Comparison of ENCODE assay signal across 17 cellular contexts in genomic region chr10:93077860-93078337, GRCh38. TPM values are rescaled to one million over a fixed set of nuclear protein-coding genes. Genes with fewer than 3 reads are reported as not detected.
DNase-seq lines count a peak whose midpoint lies in the region; ATAC-seq and TF ChIP-seq lines count a peak whose summit lies in the region.
"Had no signal": no experiment of that assay in that cellular context is flagged by ENCODE, and none has a peak within 500 bp of the region (broad histone marks: within the 10 kb centered on the region; RNA-seq: fewer than 3 reads in every experiment).

No MANE protein-coding gene starts in this region.

- no peak overlapping the region for H3K23ac ChIP-seq in mesendoderm (ENCODE audit: low read length)

- WGBS in endodermal cell (ENCODE audit: insufficient coverage in 1 of 2, insufficient read length in 1 of 2), 2 experiments = 74 to 80% methylated on average over 5 of the region's 5 CpGs
- no CpG with 5 or more reads among the region's 5 CpGs for WGBS in mesendoderm (ENCODE audit: extremely low coverage, insufficient coverage, low lambda C conversion rate)

- H3K4me3 ChIP-seq in HUES48 (ENCODE audit: low read depth, low read length) (no peak overlapping the region), endodermal cell (ENCODE audit: low read length) (peak overlapping the region; percentile 93), mesendoderm (ENCODE audit: low read length) (no peak overlapping the region)

- no peak for TF ChIP-seq CTCF in endodermal cell (conservative IDR thresholded peaks at IDR 0.05)

- ATAC-seq in HG03280 (IDR thresholded peaks at IDR 0.05; ENCODE audit: unreplicated experiment) = no peak

- H2BK120ac ChIP-seq in mesendoderm (ENCODE audit: low read depth, low read length) = no peak overlapping the region

- H3K4me1 Mint-ChIP-seq in endodermal cell = peaks cover 15% of the 10 kb centered on the region

- no peak overlapping the region for H4K8ac ChIP-seq in mesendoderm (ENCODE audit: low read depth, low read length)

- no peak overlapping the region for H3K56ac ChIP-seq in mesendoderm (ENCODE audit: low read length)

- no peaks in the 10 kb centered on the region for H3K9me3 ChIP-seq in HUES48 (ENCODE audit: control insufficient read depth, insufficient read depth, low read length)
- H3K9me3 ChIP-seq in endodermal cell (ENCODE audit: control insufficient read depth, low read length) = no peaks in the 10 kb centered on the region

- peak overlapping the region; percentile 99 for H3K4me3 Mint-ChIP-seq in endodermal cell

- H3K4me2 ChIP-seq in mesendoderm (ENCODE audit: low read length) = no peak overlapping the region

- H3K27ac Mint-ChIP-seq in endodermal cell = no peak overlapping the region

- H3K27me3 ChIP-seq in HUES48 (ENCODE audit: control insufficient read depth, insufficient read depth, low read length) (peaks cover 60% of the 10 kb centered on the region), endodermal cell (ENCODE audit: control insufficient read depth, insufficient read depth, low read length, poor library complexity, severe bottlenecking) (no peaks in the 10 kb centered on the region), mesendoderm (ENCODE audit: insufficient read depth, low read length, poor library complexity) (peaks cover 13% of the 10 kb centered on the region)

- peaks cover 3% of the 10 kb centered on the region for H3K79me1 ChIP-seq in mesendoderm (ENCODE audit: low read length)

- peaks cover 36% of the 10 kb centered on the region for H3K36me3 Mint-ChIP-seq in endodermal cell (ENCODE audit: low read depth)

- H3K9me3 Mint-ChIP-seq in endodermal cell = peaks cover 2% of the 10 kb centered on the region

- no peak overlapping the region for H3K4ac ChIP-seq in mesendoderm (ENCODE audit: low read depth, low read length)

- H3K18ac ChIP-seq in mesendoderm (ENCODE audit: low read length) = no peak overlapping the region

- no peak overlapping the region for H2BK15ac ChIP-seq in mesendoderm (replicated peaks; ENCODE audit: low read depth)

- peak overlapping the region; percentile 12 for H3K27ac ChIP-seq in HUES48 (ENCODE audit: low read depth, low read length)
- H3K27ac ChIP-seq in endodermal cell (ENCODE audit: low read depth, low read length) = no peak overlapping the region
- peak overlapping the region; percentile 31 for H3K27ac ChIP-seq in mesendoderm (ENCODE audit: low read depth, low read length)
- H3K27ac ChIP-seq: C4-2B had no signal

- H3K36me3 ChIP-seq in HUES48 (ENCODE audit: control insufficient read depth, insufficient read depth, low read length) (peaks cover 14% of the 10 kb centered on the region), endodermal cell (ENCODE audit: control insufficient read depth, insufficient read depth, low read length) (peaks cover 43% of the 10 kb centered on the region), mesendoderm (ENCODE audit: control insufficient read depth, insufficient read depth, low read length) (peaks cover 5% of the 10 kb centered on the region)

- H3K79me2 ChIP-seq in mesendoderm (ENCODE audit: control insufficient read depth, insufficient read depth, low read length) = peaks cover 15% of the 10 kb centered on the region

- H4K5ac ChIP-seq in mesendoderm (ENCODE audit: low read length) = no peak overlapping the region

- H2AK5ac ChIP-seq in mesendoderm (ENCODE audit: low read length) = no peak overlapping the region

- peaks cover 23% of the 10 kb centered on the region for H3K27me3 Mint-ChIP-seq in endodermal cell (ENCODE audit: insufficient read depth)

- DNase-seq in OCI-M1 (lab: John Stamatoyannopoulos, UW) (peak; percentile 65), endodermal cell (no peak), mesendoderm (peak; percentile 76), midbrain (lab: John Stamatoyannopoulos, UW) (no peak), DMS 273 (lab: John Stamatoyannopoulos, UW; ENCODE audit: unreplicated experiment) (no peak)
- DNase-seq: GF-D8, IMR-90, NCI-H1105 treated with DMSO at 0.1 percent for 48 hours, NCI-H187, NCI-H526 treated with DMSO at 0.1 percent for 48 hours, SIG-M5 had no signal

- H2BK5ac ChIP-seq in mesendoderm (ENCODE audit: low read length) = no peak overlapping the region

- H3K4me1 ChIP-seq in HUES48 (ENCODE audit: control insufficient read depth, insufficient read depth, low read length) (peaks cover 28% of the 10 kb centered on the region), endodermal cell (ENCODE audit: control insufficient read depth, insufficient read depth, low read length) (no peaks in the 10 kb centered on the region), mesendoderm (ENCODE audit: control insufficient read depth, low read depth, low read length) (no peaks in the 10 kb centered on the region)

- H3K9ac ChIP-seq in HUES48 (ENCODE audit: low read depth, low read length) = no peak overlapping the region
- peak overlapping the region; percentile 98 for H3K9ac ChIP-seq in endodermal cell (ENCODE audit: extremely low read depth, low read length, poor library complexity, severe bottlenecking)
- no peak overlapping the region for H3K9ac ChIP-seq in mesendoderm (ENCODE audit: low read length)

RNA-seq across cellular contexts. Expression of gene CYP26A1, which starts 4.2 kb away (rescaled TPM):
- 100 to 1,000 TPM; 800 to 857 TPM for total RNA-seq in endodermal cell
- polyA plus RNA-seq in endodermal cell (2013, experiment 1 of 2) = 184 TPM
- 223 TPM for polyA plus RNA-seq in endodermal cell (2013, experiment 2 of 2)
- 49.3 TPM for polyA plus RNA-seq in mesendoderm (2013, experiment 1 of 2)
- polyA plus RNA-seq in mesendoderm (2013, experiment 2 of 2) = 50.0 TPM
- total RNA-seq: A673, IMR-90, RPMI7951 had no signal

RNA-seq across cellular contexts. Expression of gene CYP26C1, which starts 17.3 kb away (rescaled TPM):
- under 1 TPM; 0.35 to 0.44 TPM for total RNA-seq in endodermal cell
- polyA plus RNA-seq in endodermal cell (2013, experiment 1 of 2) = 57.5 TPM
- 36.3 TPM for polyA plus RNA-seq in endodermal cell (2013, experiment 2 of 2)
- polyA plus RNA-seq in mesendoderm (2013, experiment 1 of 2) = 0.10 TPM
- 0.08 TPM for polyA plus RNA-seq in mesendoderm (2013, experiment 2 of 2)
- total RNA-seq: IMR-90, LHCN-M2, RPMI7951 had no signal

Comparison
In these comparisons a context has a peak if more than half of its experiments do, and no peak if none do; other contexts are left out.
1. DNase-seq: peak in OCI-M1 (single experiment) and mesendoderm (single experiment); none in endodermal cell (single experiment), midbrain (single experiment) and DMS 273 (single experiment).